Comparison of ENCODE assay signal across 8 cellular contexts in genomic region chr7:156109988-156110387, GRCh38.
"Had no signal": no experiment of that assay in that cellular context is flagged by ENCODE, and none has a peak within 500 bp of the region (broad histone marks: within the 10 kb centered on the region; RNA-seq: fewer than 3 reads in every experiment).

No MANE protein-coding gene starts in this region.

- FAIRE-seq: H1, H54, HTR-8/SVneo had no signal

- H3K9ac ChIP-seq: GM23248 had no signal

- DNase-seq: GM23248, H9, HCEC 1CT, KBM-7 had no signal

- H3K36me3 Mint-ChIP-seq: IgD-negative memory B cell had no signal

- H2AFZ ChIP-seq: GM23248 had no signal

- H3K27ac ChIP-seq: GM23248 had no signal

- H3K9me3 Mint-ChIP-seq: H9 had no signal

- H3K4me3 ChIP-seq: GM23248 had no signal

- H3K27ac Mint-ChIP-seq: H9, IgD-negative memory B cell had no signal

- H3K4me1 Mint-ChIP-seq: IgD-negative memory B cell had no signal

- H3K4me3 Mint-ChIP-seq: H9, IgD-negative memory B cell had no signal
